8 cellular contexts compared by ENCODE assay signal in genomic region chrX:73214366-73215094, GRCh38. TPM values are rescaled to one million over a fixed set of nuclear protein-coding genes. Genes with fewer than 3 reads are reported as not detected.
DNase-seq lines count a peak whose midpoint lies in the region; ATAC-seq and TF ChIP-seq lines count a peak whose summit lies in the region.

A gene with protein sequence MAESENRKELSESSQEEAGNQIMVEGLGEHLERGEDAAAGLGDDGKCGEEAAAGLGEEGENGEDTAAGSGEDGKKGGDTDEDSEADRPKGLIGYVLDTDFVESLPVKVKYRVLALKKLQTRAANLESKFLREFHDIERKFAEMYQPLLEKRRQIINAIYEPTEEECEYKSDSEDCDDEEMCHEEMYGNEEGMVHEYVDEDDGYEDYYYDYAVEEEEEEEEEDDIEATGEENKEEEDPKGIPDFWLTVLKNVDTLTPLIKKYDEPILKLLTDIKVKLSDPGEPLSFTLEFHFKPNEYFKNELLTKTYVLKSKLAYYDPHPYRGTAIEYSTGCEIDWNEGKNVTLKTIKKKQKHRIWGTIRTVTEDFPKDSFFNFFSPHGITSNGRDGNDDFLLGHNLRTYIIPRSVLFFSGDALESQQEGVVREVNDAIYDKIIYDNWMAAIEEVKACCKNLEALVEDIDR (minus strand): TSS chrX:73214851. CDS start chrX:73214492, 359 bp downstream.

- POLR2A ChIA-PET in WTC11 (lab: Charles Lee): no interaction called here

- peak within 1 kb of the TSS; percentile 94 for H3K27ac Mint-ChIP-seq in WTC11

- H3K4me3 Mint-ChIP-seq in WTC11: peak within 1 kb of the TSS; percentile 93

- peaks cover 19% of the 10 kb centered on the region for H3K4me1 Mint-ChIP-seq in WTC11

- H3K27me3 Mint-ChIP-seq in WTC11 (ENCODE audit: low read depth): no peaks in the 10 kb centered on the region; the same call in 1 of the 2 replicates

- no peaks in the 10 kb centered on the region for H3K9me3 Mint-ChIP-seq in WTC11

- CTCF ChIA-PET in WTC11 (lab: Charles Lee): interaction anchor here (1.3 kb wide), 1 partner anchor 87 kb away, joined by 3 read pairs; no protein-coding TSS in a partner anchor

- H3K27me3 ChIP-seq in layer of hippocampus (ENCODE audit: control insufficient read depth, insufficient read depth, low read length): no peaks in the 10 kb centered on the region

- no peaks in the 10 kb centered on the region for H3K36me3 Mint-ChIP-seq in WTC11

- TF ChIP-seq CTCF in WTC11 (IDR thresholded peaks at IDR 0.05): no peak
- TF ChIP-seq CTCF in choroid plexus epithelial cell (conservative IDR thresholded peaks at IDR 0.05; ENCODE audit: low read depth, low read length): no peak

- ATAC-seq in GM18861 (IDR thresholded peaks at IDR 0.05; ENCODE audit: unreplicated experiment): peak; percentile 81
- peak; percentile 85 for ATAC-seq in HG03108 (IDR thresholded peaks at IDR 0.05; ENCODE audit: unreplicated experiment)
- ATAC-seq in WTC11: peak; percentile 90

- peak within 1 kb of the TSS; percentile 45 for H3K4me3 ChIP-seq in choroid plexus epithelial cell (ENCODE audit: low read depth, low read length)

- DNase-seq in WTC11 (ENCODE audit: low spot score) (peak; percentile 35), choroid plexus epithelial cell (ENCODE audit: low read depth) (peak; percentile 9), SIG-M5 (lab: John Stamatoyannopoulos, UW) (no peak), HUDEP-2 (lab: John Stamatoyannopoulos, UW; ENCODE audit: unreplicated experiment in 76 of 76) (no peak)
- DNase-seq in stimulated activated CD4-positive, alpha-beta T cell treated with anti-CD3 and anti-CD28 coated beads, Interleukin-1b, Interleukin-23, amount 100 ng/mL, for 48 hours: peak; percentile 31

- H3K27ac ChIP-seq in layer of hippocampus (ENCODE audit: low read depth, low read length): peak within 1 kb of the TSS; percentile 57

TF ChIP-seq in WTC11, 78 proteins besides CTCF, POLR2A, EP300 and RAD21:
- TF ChIP-seq NFE2L1 (CRISPR knock-in tag; IDR thresholded peaks at IDR 0.05) (no peak), NFYB (CRISPR knock-in tag; conservative IDR thresholded peaks at IDR 0.05; ENCODE audit: low read depth) (peak; percentile 33; the same call in 1 of the 2 replicates)

RNA-seq across cellular contexts. Expression of the gene that starts here (rescaled TPM):
- 13.0 to 16.2 TPM (median 15.9 TPM) in 3 replicates for total RNA-seq in WTC11 (2021)

Comparison
In these comparisons a context has a peak if more than half of its experiments do, and no peak if none do; other contexts are left out.
1. DNase-seq: peak in WTC11 (single experiment), choroid plexus epithelial cell (single experiment) and stimulated activated CD4-positive, alpha-beta T cell treated with anti-CD3 and anti-CD28 coated beads, Interleukin-1b, Interleukin-23, amount 100 ng/mL, for 48 hours (single experiment); none in SIG-M5 (single experiment) and HUDEP-2 (0 of 76).
2. Peak in every context shown above with its lines, with median percentiles within 50 percentile points of each other: ATAC-seq.